ENCODE assay signal across 1 cellular context in genomic region chr12:69392146-69392928, GRCh38.
TF ChIP-seq lines count a peak whose summit lies in the region.

No MANE protein-coding gene starts in this region.

TF ChIP-seq in GM12878, 131 proteins besides CTCF, POLR2A, EP300 and RAD21 (continued from another document and continues in another):
- TF ChIP-seq IKZF1 (conservative IDR thresholded peaks at IDR 0.05) (peak; percentile 49), RUNX3 (IDR thresholded peaks at IDR 0.05; ENCODE audit: low read length) (no peak; the same call in 1 of the 2 replicates), CBX3 (IDR thresholded peaks at IDR 0.05; ENCODE audit: borderline replicate concordance, low read depth) (no peak), GATAD2B (conservative IDR thresholded peaks at IDR 0.05; ENCODE audit: low read depth) (no peak; the same call in 1 of the 2 replicates), TCF7 (IDR thresholded peaks at IDR 0.05; ENCODE audit: borderline replicate concordance) (no peak), ZNF384 (IDR thresholded peaks at IDR 0.05; ENCODE audit: borderline replicate concordance, low read depth, low read length) (no peak), STAT1 (conservative IDR thresholded peaks at IDR 0.05) (no peak), MTA2 (IDR thresholded peaks at IDR 0.05; ENCODE audit: low read depth) (peak; percentile 98), E4F1 (IDR thresholded peaks at IDR 0.05; ENCODE audit: borderline replicate concordance, partially characterized antibody) (no peak), DPF2 (IDR thresholded peaks at IDR 0.05) (peak; percentile 77), ZNF207 (IDR thresholded peaks at IDR 0.05; ENCODE audit: borderline replicate concordance) (no peak), ATF3 (IDR thresholded peaks at IDR 0.05; ENCODE audit: borderline replicate concordance, extremely low read depth, low read depth, low read length) (no peak), IKZF2 (IDR thresholded peaks at IDR 0.05) (peak; percentile 58 to 62), ZNF24 (IDR thresholded peaks at IDR 0.05) (peak; percentile 68; the same call in 1 of the 2 replicates), NFIC (IDR thresholded peaks at IDR 0.05; ENCODE audit: low read depth, low read length) (no peak), EGR1 (IDR thresholded peaks at IDR 0.05; ENCODE audit: borderline replicate concordance in 1 of 2, low read depth in 2 of 2, low read length in 2 of 2) (no peak), ZBED1 (IDR thresholded peaks at IDR 0.05; ENCODE audit: borderline replicate concordance) (no peak), ZNF217 (IDR thresholded peaks at IDR 0.05) (0 out of 2 replicates have a peak, but pooled peaks have one; percentile 42), TCF3 (IDR thresholded peaks at IDR 0.05; ENCODE audit: borderline replicate concordance, insufficient read depth, low read depth, low read length) (no peak), RFX5 (IDR thresholded peaks at IDR 0.05; ENCODE audit: low read depth, low read length) (no peak), GABPA (IDR thresholded peaks at IDR 0.05; ENCODE audit: low read depth) (no peak), RCOR1 (conservative IDR thresholded peaks at IDR 0.05; ENCODE audit: low read depth, low read length) (no peak), HDGF (IDR thresholded peaks at IDR 0.05) (no peak), POU2F2 (IDR thresholded peaks at IDR 0.05; ENCODE audit: borderline replicate concordance, low read depth, low read length) (no peak), IRF4 (IDR thresholded peaks at IDR 0.05; ENCODE audit: low read depth, low read length) (peak; percentile 57; the same call in 1 of the 2 replicates), NRF1 (conservative IDR thresholded peaks at IDR 0.05; ENCODE audit: low read depth, low read length) (no peak), HDAC2 (IDR thresholded peaks at IDR 0.05) (no peak), PML (IDR thresholded peaks at IDR 0.05; ENCODE audit: low read length) (no peak), CEBPB (IDR thresholded peaks at IDR 0.05; ENCODE audit: borderline replicate concordance in 1 of 2, low read depth in 2 of 2, low read length in 2 of 2) (no peak), BCL3 (IDR thresholded peaks at IDR 0.05; ENCODE audit: borderline replicate concordance, insufficient read depth, low read depth, low read length, poor library complexity, severe bottlenecking) (peak; percentile 16), MEF2B (IDR thresholded peaks at IDR 0.05; ENCODE audit: partially characterized antibody, poor library complexity, severe bottlenecking) (peak; percentile 70), MXI1 (IDR thresholded peaks at IDR 0.05; ENCODE audit: low read depth, low read length) (no peak), PRDM15 (CRISPR knock-in tag; IDR thresholded peaks at IDR 0.05) (no peak), SREBF1 (IDR thresholded peaks at IDR 0.05; ENCODE audit: low read length) (no peak), RAD51 (IDR thresholded peaks at IDR 0.05) (no peak), BMI1 (IDR thresholded peaks at IDR 0.05; ENCODE audit: borderline replicate concordance) (peak; percentile 65; the same call in 1 of the 2 replicates), CBFB (IDR thresholded peaks at IDR 0.05; ENCODE audit: low read depth) (no peak), BACH1 (IDR thresholded peaks at IDR 0.05; ENCODE audit: borderline replicate concordance) (peak; percentile 52; the same call in 1 of the 2 replicates), SIX5 (IDR thresholded peaks at IDR 0.05; ENCODE audit: low read depth, low read length, severe bottlenecking) (no peak), SREBF2 (IDR thresholded peaks at IDR 0.05; ENCODE audit: low read length) (no peak), ATF7 (IDR thresholded peaks at IDR 0.05; ENCODE audit: low read depth) (peak; percentile 48; the same call in 1 of the 2 replicates), WRNIP1 (IDR thresholded peaks at IDR 0.05; ENCODE audit: borderline replicate concordance, low read depth, low read length) (no peak), NBN (IDR thresholded peaks at IDR 0.05) (0 out of 2 replicates have a peak, but pooled peaks have one; percentile 36), EZH2 (IDR thresholded peaks at IDR 0.05; ENCODE audit: borderline replicate concordance, control insufficient read depth, low read depth, low read length) (no peak), E2F4 (IDR thresholded peaks at IDR 0.05; ENCODE audit: low read depth, low read length) (no peak), MEF2A (IDR thresholded peaks at IDR 0.05; ENCODE audit: insufficient read depth, low read depth, low read length) (no peak), TBL1XR1 (IDR thresholded peaks at IDR 0.05; ENCODE audit: low read depth, low read length) (no peak), SRF (IDR thresholded peaks at IDR 0.05; ENCODE audit: low read depth in 2 of 2, low read length in 2 of 2) (no peak), RBBP5 (conservative IDR thresholded peaks at IDR 0.05) (no peak), JUNB (IDR thresholded peaks at IDR 0.05) (peak; percentile 84), CBX5 (IDR thresholded peaks at IDR 0.05; ENCODE audit: low read depth) (no peak), KDM1A (IDR thresholded peaks at IDR 0.05; ENCODE audit: borderline replicate concordance) (no peak), SP1 (IDR thresholded peaks at IDR 0.05; ENCODE audit: low read depth, low read length) (no peak), JUND (IDR thresholded peaks at IDR 0.05; ENCODE audit: low read depth, low read length) (0 out of 2 replicates have a peak, but pooled peaks have one; percentile 62), RELB (IDR thresholded peaks at IDR 0.05; ENCODE audit: low read depth) (peak; percentile 30; the same call in 1 of the 2 replicates), ZBTB11 (CRISPR knock-in tag; IDR thresholded peaks at IDR 0.05) (no peak), CHD2 (IDR thresholded peaks at IDR 0.05; ENCODE audit: borderline replicate concordance, low read depth, low read length) (no peak), RB1 (IDR thresholded peaks at IDR 0.05; ENCODE audit: borderline replicate concordance) (no peak), PBX3 (IDR thresholded peaks at IDR 0.05; ENCODE audit: insufficient replicate concordance, low read depth, low read length) (no peak), ZNF622 (IDR thresholded peaks at IDR 0.05) (no peak), BCL11A (IDR thresholded peaks at IDR 0.05; ENCODE audit: low read depth, low read length) (peak; percentile 79), PAX8 (IDR thresholded peaks at IDR 0.05) (no peak), SUPT20H (IDR thresholded peaks at IDR 0.05; ENCODE audit: borderline replicate concordance, control insufficient read depth, low read depth, low read length) (no peak)
